ENCODE assay signal across 10 cellular contexts in the genomic region with DNA sequence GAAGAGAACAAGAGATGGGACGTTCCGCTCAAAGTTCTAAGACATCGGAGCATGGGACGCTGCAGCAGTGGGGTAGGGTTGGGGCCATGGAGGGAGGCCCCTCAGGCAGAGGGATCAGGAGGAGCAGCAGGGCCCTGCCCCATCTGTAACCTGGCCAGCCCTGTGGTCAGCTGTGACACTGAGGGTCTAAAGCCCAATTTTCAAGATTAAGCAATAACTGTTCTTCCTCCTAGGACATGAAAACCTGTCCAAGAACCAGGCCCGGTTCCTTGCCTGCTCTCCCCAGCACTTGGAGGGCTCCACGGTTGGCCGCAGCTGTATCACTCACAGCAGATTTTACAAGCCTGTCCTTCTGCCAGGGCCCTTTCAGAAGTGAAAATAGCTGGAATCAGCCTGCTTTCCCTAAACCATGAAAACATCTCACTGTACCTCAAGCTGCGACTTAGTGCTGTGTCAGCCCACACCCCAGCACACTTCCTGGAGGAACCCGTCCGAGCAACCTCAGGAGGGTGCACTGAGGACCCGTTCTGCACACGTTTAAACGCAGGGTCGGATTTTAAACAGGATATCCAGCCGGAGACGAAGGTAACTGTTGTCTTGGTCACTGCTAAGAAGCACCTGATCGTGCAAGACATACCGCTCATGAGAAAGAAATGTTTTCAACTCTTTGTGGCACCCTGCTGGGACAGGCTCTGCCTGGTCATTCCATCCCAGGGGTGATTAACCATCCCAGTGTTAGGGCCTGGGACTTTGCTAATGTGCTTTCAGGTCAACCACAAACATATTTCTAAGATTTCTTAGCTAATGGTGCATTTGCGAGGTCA.
A peak's percentile ranks its signal among the peaks of the same experiment; 100 is the strongest.
DNase-seq lines count a peak whose midpoint lies in the region; ATAC-seq and TF ChIP-seq lines count a peak whose summit lies in the region.
"Had no signal": no experiment of that assay in that cellular context is flagged by ENCODE, and none has a peak within 500 bp of the region (broad histone marks: within the 10 kb centered on the region; RNA-seq: fewer than 3 reads in every experiment).

No MANE protein-coding gene starts in this region.

- DNase-seq in breast epithelium (ENCODE audit: low spot score in 2 of 2) (peak in 1 of 2 donors; percentile 32), mammary epithelial cell (no peak), fibroblast of mammary gland (ENCODE audit: low read depth) (peak; percentile 6), nephron progenitor cell (no peak), vagina (ENCODE audit: extremely low spot score in 2 of 2) (peak; percentile 89 to 94)
- DNase-seq: cortex of kidney, T-cell had no signal

- in situ Hi-C loops in mammary epithelial cell (cut with MboI; ENCODE audit: low sequenced_read_pairs in 2 of 2), result no loop called here

- CTCF ChIA-PET in mammary epithelial cell (lab: Charles Lee; ENCODE audit: low non-redundant PET), result no interaction called here

- ATAC-seq in GM18868 (IDR thresholded peaks at IDR 0.05; ENCODE audit: unreplicated experiment) (no peak), GM18502 (IDR thresholded peaks at IDR 0.05; ENCODE audit: poor library complexity, unreplicated experiment) (no peak), GM18511 (IDR thresholded peaks at IDR 0.05; ENCODE audit: unreplicated experiment) (no peak)
- ATAC-seq: T-cell had no signal

- H3K27ac Mint-ChIP-seq in nephron progenitor cell, result peak overlapping the region; percentile 95
- H3K27ac Mint-ChIP-seq: T-cell had no signal

- peaks cover 62% of the 10 kb centered on the region for H3K4me1 Mint-ChIP-seq in nephron progenitor cell

- H3K4me2 ChIP-seq in mammary epithelial cell (ENCODE audit: insufficient read depth, low read depth, low read length), result no peak overlapping the region

- WGBS in mammary epithelial cell (ENCODE audit: low coverage, missing lambda C conversion rate), result 81% methylated on average over 12 of the region's 19 CpGs

- H3K27ac ChIP-seq in breast epithelium, result peak overlapping the region; percentile 29 to 84
- H3K27ac ChIP-seq in mammary epithelial cell (ENCODE audit: insufficient read depth, low read depth, low read length), result no peak overlapping the region
- peak overlapping the region; percentile 50 for H3K27ac ChIP-seq in vagina

- TF ChIP-seq POLR2A in breast epithelium (IDR thresholded peaks at IDR 0.05) (no peak), vagina (IDR thresholded peaks at IDR 0.05) (no peak)

- H3K4me3 Mint-ChIP-seq in nephron progenitor cell, result peak overlapping the region; percentile 13
- H3K4me3 Mint-ChIP-seq: T-cell had no signal

- intact Hi-C loops in breast epithelium (cut with DNase I; ENCODE audit: low total_unique reads), result no loop called here
- intact Hi-C loops in mammary epithelial cell (cut with micrococcal nuclease), result no loop called here
- intact Hi-C loops in vagina (cut with DNase I), result no loop called here

- H3K27me3 Mint-ChIP-seq in nephron progenitor cell (ENCODE audit: low read depth, poor library complexity), result peaks cover 13% of the 10 kb centered on the region

- TF ChIP-seq CTCF in breast epithelium (IDR thresholded peaks at IDR 0.05), result no peak
- TF ChIP-seq CTCF in mammary epithelial cell (conservative IDR thresholded peaks at IDR 0.05 in 1 of 2, IDR thresholded peaks at IDR 0.05 in 1 of 2; ENCODE audit: extremely low read depth in 1 of 2, insufficient read depth in 1 of 2, low read depth in 1 of 2, low read length in 2 of 2), result no peak
- no peak for TF ChIP-seq CTCF in fibroblast of mammary gland (conservative IDR thresholded peaks at IDR 0.05; ENCODE audit: control insufficient read depth, insufficient read depth, low read depth, low read length)
- TF ChIP-seq CTCF in nephron progenitor cell (IDR thresholded peaks at IDR 0.05), result no peak
- TF ChIP-seq CTCF in vagina (IDR thresholded peaks at IDR 0.05), result no peak

- H3K27me3 ChIP-seq in breast epithelium, result no peaks in the 10 kb centered on the region
- H3K27me3 ChIP-seq in mammary epithelial cell (ENCODE audit: insufficient read depth, low read length), result no peaks in the 10 kb centered on the region
- no peaks in the 10 kb centered on the region for H3K27me3 ChIP-seq in vagina

- no peak overlapping the region for H3K9ac ChIP-seq in mammary epithelial cell (ENCODE audit: insufficient read depth, low read length)

- BruUV-seq in mammary epithelial cell (replicated peaks; lab: Mats Ljungman, UMichigan), result no TSS peak

- H3K36me3 ChIP-seq in breast epithelium (no peaks in the 10 kb centered on the region), mammary epithelial cell (ENCODE audit: insufficient read depth, low read length) (no peaks in the 10 kb centered on the region), vagina (no peaks in the 10 kb centered on the region)

- H3K4me1 ChIP-seq in breast epithelium (no peaks in the 10 kb centered on the region), mammary epithelial cell (ENCODE audit: insufficient read depth, low read length) (no peaks in the 10 kb centered on the region), vagina (peaks cover 53% of the 10 kb centered on the region)

- peaks cover 28% of the 10 kb centered on the region for H3K9me3 Mint-ChIP-seq in nephron progenitor cell

- H2AFZ ChIP-seq in mammary epithelial cell (ENCODE audit: low read depth, low read length), result no peak overlapping the region

- H3K36me3 Mint-ChIP-seq in nephron progenitor cell (ENCODE audit: low read depth), result peaks cover 15% of the 10 kb centered on the region
- H3K36me3 Mint-ChIP-seq: T-cell had no signal

- H3K9me3 ChIP-seq in breast epithelium (peaks cover 0 to 9% of the 10 kb centered on the region in 2 donors), mammary epithelial cell (replicated peaks; ENCODE audit: insufficient read depth, low read length) (peaks cover 41% of the 10 kb centered on the region), vagina (no peaks in the 10 kb centered on the region)

- no peaks in the 10 kb centered on the region for H3K79me2 ChIP-seq in mammary epithelial cell (ENCODE audit: insufficient read depth, low read length)

- no peaks in the 10 kb centered on the region for H4K20me1 ChIP-seq in mammary epithelial cell (ENCODE audit: insufficient read depth, low read length)

- dilution Hi-C loops in mammary epithelial cell (cut with HindIII; ENCODE audit: low sequenced_read_pairs), result no loop called here

- H3K4me3 ChIP-seq in breast epithelium (peak overlapping the region in 1 of 3 donors; percentile 21), mammary epithelial cell (replicated peaks in 1 of 3; ENCODE audit: insufficient read depth in 1 of 3, low read depth in 2 of 3, low read length in 3 of 3) (no peak overlapping the region), fibroblast of mammary gland (ENCODE audit: control insufficient read depth, low read depth, low read length) (no peak overlapping the region), vagina (no peak overlapping the region)

Comparison
In these comparisons a context has a peak if more than half of its experiments do, and no peak if none do; other contexts are left out.
1. DNase-seq: peak in fibroblast of mammary gland (single experiment) and vagina (2 of 2); none in mammary epithelial cell (single experiment) and nephron progenitor cell (single experiment).